Comparison of ENCODE assay signal across 8 cellular contexts in the genomic region with DNA sequence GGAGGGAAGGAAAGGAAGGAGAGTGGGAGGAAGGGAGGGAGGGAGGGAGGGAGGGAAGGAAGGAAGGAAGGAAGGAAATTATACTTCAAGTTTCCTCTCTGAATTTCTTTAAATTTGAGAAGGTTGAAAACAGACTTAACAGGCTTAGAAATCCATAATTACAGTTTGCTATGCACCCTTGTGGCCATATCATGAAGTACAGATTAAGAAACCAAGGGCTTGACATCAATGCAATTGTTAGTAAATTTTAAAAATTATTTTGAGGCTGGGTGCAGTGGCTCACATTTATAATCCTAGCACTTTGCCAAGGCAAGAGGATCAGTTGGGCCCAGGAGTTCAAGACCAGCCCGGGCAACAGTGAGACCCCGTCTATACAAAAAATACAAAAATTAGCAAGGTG. TPM values are rescaled to one million over a fixed set of nuclear protein-coding genes. Genes with fewer than 3 reads are reported as not detected.
DNase-seq lines count a peak whose midpoint lies in the region; ATAC-seq and TF ChIP-seq lines count a peak whose summit lies in the region.

No MANE protein-coding gene starts in this region.

- H3K27me3 Mint-ChIP-seq in Calu3 (ENCODE audit: unreplicated experiment) (no peaks in the 10 kb centered on the region), brain (no peaks in the 10 kb centered on the region)

- peaks cover 45% of the 10 kb centered on the region for H3K36me3 Mint-ChIP-seq in Calu3 (ENCODE audit: insufficient read depth, unreplicated experiment)
- peaks cover 33% of the 10 kb centered on the region for H3K36me3 Mint-ChIP-seq in brain

- DNase-seq in Calu3 (peak; percentile 13), KG1 (lab: John Stamatoyannopoulos, UW) (peak; percentile 16), mucosa of descending colon (no peak), NK-92 (lab: John Stamatoyannopoulos, UW; ENCODE audit: unreplicated experiment) (no peak), epidermal melanocyte (ENCODE audit: insufficient read length, low spot score) (no peak), activated gamma-delta T cell treated with Interleukin-2 at 50 U/mL for 16 hours (no peak)

- no peaks in the 10 kb centered on the region for H3K36me3 ChIP-seq in mucosa of descending colon (ENCODE audit: low read depth)

- TF ChIP-seq CTCF in Calu3 (IDR thresholded peaks at IDR 0.05; ENCODE audit: unreplicated experiment) (no peak), brain (conservative IDR thresholded peaks at IDR 0.05) (peak; percentile 42 to 56), mucosa of descending colon (IDR thresholded peaks at IDR 0.05) (no peak)

- no peak overlapping the region for H3K4me3 ChIP-seq in mucosa of descending colon

- H3K9me3 Mint-ChIP-seq in Calu3 (ENCODE audit: low read depth, unreplicated experiment) (no peaks in the 10 kb centered on the region), brain (no peaks in the 10 kb centered on the region)

- H3K4me3 Mint-ChIP-seq in Calu3 (ENCODE audit: low read depth, unreplicated experiment): no peak overlapping the region
- H3K4me3 Mint-ChIP-seq in brain: no peak overlapping the region

- ATAC-seq in mucosa of descending colon: peak; percentile 42
- ATAC-seq in GM18873 (IDR thresholded peaks at IDR 0.05; ENCODE audit: low FRiP score, unreplicated experiment): no peak

- CTCF ChIA-PET in Calu3 (lab: Charles Lee): no interaction called here

- H3K27ac Mint-ChIP-seq in Calu3 (ENCODE audit: unreplicated experiment) (no peak overlapping the region), brain (no peak overlapping the region)

- no TSS peak for BruUV-seq in Calu3 (replicated peaks; lab: Mats Ljungman, UMichigan)

- H3K4me1 ChIP-seq in mucosa of descending colon (ENCODE audit: low read depth): no peaks in the 10 kb centered on the region

- H3K4me1 Mint-ChIP-seq in Calu3 (ENCODE audit: low read depth, unreplicated experiment) (no peaks in the 10 kb centered on the region), brain (no peaks in the 10 kb centered on the region)

- intact Hi-C loops in Calu3 (cut with micrococcal nuclease; ENCODE audit: unreplicated experiment) (no loop called here), mucosa of descending colon (cut with DNase I, micrococcal nuclease) (no loop called here)

- H3K9me3 ChIP-seq in mucosa of descending colon: no peaks in the 10 kb centered on the region

RNA-seq across cellular contexts. Expression of gene ANP32E, which starts 14.4 kb away (rescaled TPM):
- total RNA-seq in Calu3 (2022) (101 and 129 TPM in 2 replicates), mucosa of descending colon (10 to 100 TPM in 2 of 3 donors, 1 to 10 TPM in 1; 7.3 to 23.6 (median 19.4) TPM)
- polyA plus RNA-seq in brain (ENCODE audit: insufficient read depth, low read depth, low replicate concordance): 22.5 TPM

RNA-seq across cellular contexts. Expression of gene CA14, which starts 36.0 kb away (rescaled TPM):
- total RNA-seq in Calu3 (2022) (1.0 and 1.3 TPM in 2 replicates), mucosa of descending colon (1 to 10 TPM in 1 of 3 donors, under 1 TPM in 2; 0.38 to 6.8 (median 0.41) TPM)
- polyA plus RNA-seq in brain (ENCODE audit: insufficient read depth, low read depth, low replicate concordance): 18.1 TPM

RNA-seq across cellular contexts. Expression of gene APH1A, which starts 47.3 kb away (rescaled TPM):
- 195 TPM in 2 replicates for total RNA-seq in Calu3 (2022)
- 179 TPM for polyA plus RNA-seq in brain (ENCODE audit: insufficient read depth, low read depth, low replicate concordance)
- 100 to 1,000 TPM; 128 to 212 (median 188) TPM for total RNA-seq in mucosa of descending colon

RNA-seq across cellular contexts. Expression of gene C1orf54, which starts 51.0 kb away (rescaled TPM):
- total RNA-seq in Calu3 (2022): 0.76 TPM in 1 of 2 replicates, not detected in the other
- 13.0 TPM for polyA plus RNA-seq in brain (ENCODE audit: insufficient read depth, low read depth, low replicate concordance)
- total RNA-seq in mucosa of descending colon: 10 to 100 TPM in 1 of 3 donors, 1 to 10 TPM in 2; 4.5 to 26.2 (median 6.4) TPM

Comparison
In these comparisons a context has a peak if more than half of its experiments do, and no peak if none do; other contexts are left out.
1. DNase-seq: peak in Calu3 (single experiment) and KG1 (single experiment); none in mucosa of descending colon (0 of 3), NK-92 (single experiment), epidermal melanocyte (single experiment) and activated gamma-delta T cell treated with Interleukin-2 at 50 U/mL for 16 hours (single experiment).
2. CTCF ChIP-seq: peak in brain (2 of 2); none in Calu3 (single experiment) and mucosa of descending colon (single experiment).